ENCODE assay signal across 16 cellular contexts in the genomic region with DNA sequence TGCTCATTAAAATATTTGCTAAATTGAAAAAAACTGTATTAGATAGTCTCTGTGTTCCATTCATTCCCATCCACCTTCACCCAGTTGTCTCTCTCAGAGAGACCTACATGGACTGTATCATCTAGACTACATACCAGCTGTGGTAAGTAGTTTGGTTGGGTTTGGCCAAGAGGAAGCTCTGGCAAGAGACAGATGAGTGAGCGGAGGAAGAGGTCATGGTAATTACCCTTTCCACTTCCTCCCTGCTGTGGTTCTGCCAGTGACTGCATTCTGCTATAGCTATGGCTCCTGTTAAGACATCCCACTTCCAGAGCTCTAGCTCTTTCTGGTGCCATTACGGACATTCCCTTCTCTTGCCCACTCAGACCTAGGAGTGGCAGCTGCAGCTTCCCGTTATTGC.
DNase-seq lines count a peak whose midpoint lies in the region; FAIRE-seq and TF ChIP-seq lines count a peak whose summit lies in the region.
"Had no signal": no experiment of that assay in that cellular context is flagged by ENCODE, and none has a peak within 500 bp of the region (broad histone marks: within the 10 kb centered on the region; RNA-seq: fewer than 3 reads in every experiment).

No MANE protein-coding gene starts in this region.

- no peaks in the 10 kb centered on the region for H3K79me2 ChIP-seq in hepatocyte

- peaks cover 7% of the 10 kb centered on the region for H3K9me3 ChIP-seq in hepatocyte (ENCODE audit: low read depth)
- H3K9me3 ChIP-seq: BLaER1 had no signal

- no peaks in the 10 kb centered on the region for H3K27me3 ChIP-seq in hepatocyte

- DNase-seq in GM12892 (ENCODE audit: insufficient read length) (no peak), HT1080 (ENCODE audit: low read depth) (peak; percentile 0), NCI-H446 treated with DMSO at 0.1 percent for 48 hours (lab: John Stamatoyannopoulos, UW) (peak; percentile 81), foreskin fibroblast (peak; percentile 1 to 3), Calu3 (no peak), hepatocyte (ENCODE audit: low spot score) (no peak), activated gamma-delta T cell treated with Interleukin-2 at 50 U/mL for 16 hours (no peak)
- DNase-seq: CD4-positive, alpha-beta memory T cell; DMS53; NCI-H1417 treated with DMSO at 0.1 percent for 48 hours; NCI-H187 treated with DMSO at 0.1 percent for 48 hours; NCI-H2227 treated with DMSO at 0.1 percent for 48 hours had no signal

- intact Hi-C loops in Calu3 (cut with micrococcal nuclease; ENCODE audit: unreplicated experiment), result no loop called here

- FAIRE-seq in GM12892 (lab: Jason Lieb, UNC), result peak; percentile 48
- FAIRE-seq: H54, K562 had no signal

- TF ChIP-seq CTCF in foreskin fibroblast (IDR thresholded peaks at IDR 0.05; ENCODE audit: low read depth, low read length) (no peak), Calu3 (IDR thresholded peaks at IDR 0.05; ENCODE audit: unreplicated experiment) (no peak), hepatocyte (IDR thresholded peaks at IDR 0.05; ENCODE audit: poor library complexity) (no peak)

- no peak overlapping the region for H3K27ac ChIP-seq in hepatocyte
- H3K27ac ChIP-seq: BLaER1 had no signal

- H3K36me3 ChIP-seq in hepatocyte (replicated peaks; ENCODE audit: insufficient read depth, low read depth), result no peaks in the 10 kb centered on the region
- H3K36me3 ChIP-seq: BLaER1 had no signal

- no peaks in the 10 kb centered on the region for H3K36me3 Mint-ChIP-seq in Calu3 (ENCODE audit: insufficient read depth, unreplicated experiment)
- H3K36me3 Mint-ChIP-seq: CD4-positive, alpha-beta memory T cell had no signal

- CTCF ChIA-PET in Calu3 (lab: Charles Lee), result no interaction called here

- H3K9me3 Mint-ChIP-seq in Calu3 (ENCODE audit: low read depth, unreplicated experiment), result no peaks in the 10 kb centered on the region
- H3K9me3 Mint-ChIP-seq: T-helper 1 cell treated with Interleukin-12 subunit alpha and Interleukin-12 subunit beta and Interleukin-4 antibody, amounts not matched to agents 30 μg/mL and 1 μg/mL, for 36 hours had no signal

- no peaks in the 10 kb centered on the region for H3K4me1 ChIP-seq in hepatocyte (ENCODE audit: insufficient read depth)

- H2AFZ ChIP-seq in hepatocyte, result no peak overlapping the region

- no peaks in the 10 kb centered on the region for H4K20me1 ChIP-seq in hepatocyte (ENCODE audit: insufficient read depth, poor library complexity, severe bottlenecking)
- H4K20me1 ChIP-seq: BLaER1 had no signal

- WGBS in hepatocyte (ENCODE audit: low lambda C conversion rate, missing lambda C conversion rate), result 92% methylated on average over 3 of the region's 3 CpGs

- H3K4me2 ChIP-seq in hepatocyte, result no peak overlapping the region
- H3K4me2 ChIP-seq: BLaER1 had no signal

- no peak overlapping the region for H3K4me3 Mint-ChIP-seq in Calu3 (ENCODE audit: low read depth, unreplicated experiment)
- H3K4me3 Mint-ChIP-seq: CD4-positive, alpha-beta memory T cell; T-helper 1 cell treated with Interleukin-12 subunit alpha and Interleukin-12 subunit beta and Interleukin-4 antibody, amounts not matched to agents 30 μg/mL and 1 μg/mL, for 36 hours had no signal

- H3K4me3 ChIP-seq in foreskin fibroblast (ENCODE audit: low read depth in 1 of 2, low read length in 2 of 2) (no peak overlapping the region), hepatocyte (no peak overlapping the region)
- H3K4me3 ChIP-seq: BLaER1, K562 had no signal

- no TSS peak for BruUV-seq in Calu3 (replicated peaks; lab: Mats Ljungman, UMichigan)

- no peaks in the 10 kb centered on the region for H3K27me3 Mint-ChIP-seq in Calu3 (ENCODE audit: unreplicated experiment)
- H3K27me3 Mint-ChIP-seq: CD4-positive, alpha-beta memory T cell had no signal

- no peak overlapping the region for H3K27ac Mint-ChIP-seq in Calu3 (ENCODE audit: unreplicated experiment)
- H3K27ac Mint-ChIP-seq: CD4-positive, alpha-beta memory T cell; T-helper 1 cell treated with Interleukin-12 subunit alpha and Interleukin-12 subunit beta and Interleukin-4 antibody, amounts not matched to agents 30 μg/mL and 1 μg/mL, for 36 hours had no signal

- H3K4me1 Mint-ChIP-seq in Calu3 (ENCODE audit: low read depth, unreplicated experiment), result no peaks in the 10 kb centered on the region
- H3K4me1 Mint-ChIP-seq: CD4-positive, alpha-beta memory T cell had no signal

- no peak for TF ChIP-seq POLR2A in GM12892 (IDR thresholded peaks at IDR 0.05; ENCODE audit: low read depth, low read length)

- H3K9me2 ChIP-seq in hepatocyte (replicated peaks; ENCODE audit: insufficient read depth), result no peaks in the 10 kb centered on the region

Comparison
In these comparisons a context has a peak if more than half of its experiments do, and no peak if none do; other contexts are left out.
1. DNase-seq: peak in HT1080 (single experiment), NCI-H446 treated with DMSO at 0.1 percent for 48 hours (single experiment) and foreskin fibroblast (2 of 2); none in GM12892 (single experiment), Calu3 (single experiment), hepatocyte (single experiment) and activated gamma-delta T cell treated with Interleukin-2 at 50 U/mL for 16 hours (single experiment).